1 cellular context compared by ENCODE assay signal in genomic region chr7:44110724-44111635, GRCh38.
TF ChIP-seq lines count a peak whose summit lies in the region.

No MANE protein-coding gene starts in this region.

TF ChIP-seq in HepG2, 621 proteins besides CTCF, POLR2A, EP300 and RAD21:
- TF ChIP-seq USF2 (IDR thresholded peaks at IDR 0.05; ENCODE audit: low read depth, low read length) = no peak
- no peak for TF ChIP-seq USF2 (CRISPR knock-in tag; IDR thresholded peaks at IDR 0.05; ENCODE audit: borderline replicate concordance)
